ENCODE assay signal across 8 cellular contexts in genomic region chr12:19757317-19757877, GRCh38.
DNase-seq lines count a peak whose midpoint lies in the region; ATAC-seq and TF ChIP-seq lines count a peak whose summit lies in the region.

No MANE protein-coding gene starts in this region.

- intact Hi-C loops in activated naive CD4-positive, alpha-beta T cell treated with anti-CD3 and anti-CD28 coated beads for 36 hours (cut with micrococcal nuclease), result loop anchor here (5.0 to 10.0 kb wide), 2 partner anchors 137 to 620 kb away; no protein-coding TSS in a partner anchor

- no peak for DNase-seq in AG04450 (ENCODE audit: low read depth, low spot score)
- DNase-seq in NCI-H2196 treated with DMSO at 0.1 percent for 48 hours (lab: John Stamatoyannopoulos, UW; ENCODE audit: unreplicated experiment), result peak; percentile 44
- DNase-seq in dedifferentiated amniotic fluid mesenchymal stem cell (ENCODE audit: extremely low spot score), result peak; percentile 65
- DNase-seq in T-helper 2 cell treated with Interferon-gamma antibody and Interleukin-4, amounts not matched to agents 5 μg/mL and 100 μg/mL, for 36 hours (ENCODE audit: low spot score), result no peak
- DNase-seq in activated naive CD4-positive, alpha-beta T cell treated with anti-CD3 and anti-CD28 coated beads for 36 hours, result no peak

- H3K27ac ChIP-seq in AG04450 (ENCODE audit: low read depth, low read length), result no peak overlapping the region

- H3K4me1 Mint-ChIP-seq in nephron, result no peaks in the 10 kb centered on the region
- H3K4me1 Mint-ChIP-seq in T-helper 2 cell treated with Interferon-gamma antibody and Interleukin-4, amounts not matched to agents 5 μg/mL and 100 μg/mL, for 36 hours (ENCODE audit: low read depth), result peaks cover 5% of the 10 kb centered on the region
- no peaks in the 10 kb centered on the region for H3K4me1 Mint-ChIP-seq in activated naive CD4-positive, alpha-beta T cell treated with anti-CD3 and anti-CD28 coated beads for 36 hours (ENCODE audit: low read depth)

- H3K4me3 Mint-ChIP-seq in nephron, result no peak overlapping the region
- no peak overlapping the region for H3K4me3 Mint-ChIP-seq in T-helper 2 cell treated with Interferon-gamma antibody and Interleukin-4, amounts not matched to agents 5 μg/mL and 100 μg/mL, for 36 hours
- H3K4me3 Mint-ChIP-seq in activated naive CD4-positive, alpha-beta T cell treated with anti-CD3 and anti-CD28 coated beads for 36 hours, result no peak overlapping the region

- peak overlapping the region in 1 of 3 experiments; percentile 40 for H3K27ac Mint-ChIP-seq in nephron
- H3K27ac Mint-ChIP-seq in T-helper 2 cell treated with Interferon-gamma antibody and Interleukin-4, amounts not matched to agents 5 μg/mL and 100 μg/mL, for 36 hours, result no peak overlapping the region
- no peak overlapping the region for H3K27ac Mint-ChIP-seq in activated naive CD4-positive, alpha-beta T cell treated with anti-CD3 and anti-CD28 coated beads for 36 hours

- H3K9me3 Mint-ChIP-seq in nephron, result peaks cover 17% of the 10 kb centered on the region
- H3K9me3 Mint-ChIP-seq in T-helper 2 cell treated with Interferon-gamma antibody and Interleukin-4, amounts not matched to agents 5 μg/mL and 100 μg/mL, for 36 hours, result peaks cover 18% of the 10 kb centered on the region
- peaks cover 14% of the 10 kb centered on the region for H3K9me3 Mint-ChIP-seq in activated naive CD4-positive, alpha-beta T cell treated with anti-CD3 and anti-CD28 coated beads for 36 hours

- H3K36me3 Mint-ChIP-seq in nephron (ENCODE audit: low read depth), result no peaks in the 10 kb centered on the region
- no peaks in the 10 kb centered on the region for H3K36me3 Mint-ChIP-seq in T-helper 2 cell treated with Interferon-gamma antibody and Interleukin-4, amounts not matched to agents 5 μg/mL and 100 μg/mL, for 36 hours (ENCODE audit: low read depth)
- H3K36me3 Mint-ChIP-seq in activated naive CD4-positive, alpha-beta T cell treated with anti-CD3 and anti-CD28 coated beads for 36 hours (ENCODE audit: low read depth), result no peaks in the 10 kb centered on the region

- CTCF ChIA-PET in AG04450 (lab: Charles Lee), result interaction anchor here (0.6 to 3.4 kb wide), 14 partner anchors 10 to 792 kb away, joined by 3 to 27 read pairs (median 4); no protein-coding TSS in a partner anchor
- CTCF ChIA-PET in activated naive CD4-positive, alpha-beta T cell treated with anti-CD3 and anti-CD28 coated beads for 36 hours (lab: Charles Lee), result interaction anchor here (0.6 to 1.2 kb wide), 4 partner anchors 8 to 295 kb away, joined by 3 to 4 read pairs (median 4); no protein-coding TSS in a partner anchor

- H3K27me3 Mint-ChIP-seq in nephron (ENCODE audit: low read depth), result no peaks in the 10 kb centered on the region
- H3K27me3 Mint-ChIP-seq in T-helper 2 cell treated with Interferon-gamma antibody and Interleukin-4, amounts not matched to agents 5 μg/mL and 100 μg/mL, for 36 hours (ENCODE audit: low read depth), result no peaks in the 10 kb centered on the region
- no peaks in the 10 kb centered on the region for H3K27me3 Mint-ChIP-seq in activated naive CD4-positive, alpha-beta T cell treated with anti-CD3 and anti-CD28 coated beads for 36 hours (ENCODE audit: low read depth)

- no peaks in the 10 kb centered on the region for H3K27me3 ChIP-seq in AG04450 (ENCODE audit: control insufficient read depth, insufficient read depth, low read length)

- POLR2A ChIA-PET in AG04450 (lab: Yijun Ruan, JAX), result no interaction called here

- H3K4me3 ChIP-seq in AG04450 (ENCODE audit: low read depth, low read length), result no peak overlapping the region

- H3K9me3 ChIP-seq in AG04450 (ENCODE audit: control insufficient read depth, insufficient read depth, low read length), result no peaks in the 10 kb centered on the region

- TF ChIP-seq CTCF in AG04450 (IDR thresholded peaks at IDR 0.05; ENCODE audit: low read depth, low read length), result peak; percentile 75
- peak; percentile 75 to 79 (median 75) for TF ChIP-seq CTCF in nephron (IDR thresholded peaks at IDR 0.05; ENCODE audit: unreplicated experiment in 3 of 3)

- peak; percentile 50 for ATAC-seq in GM18909 (IDR thresholded peaks at IDR 0.05; ENCODE audit: poor library complexity, unreplicated experiment)
- ATAC-seq in HG03520 (IDR thresholded peaks at IDR 0.05; ENCODE audit: unreplicated experiment), result no peak

Comparison
In these comparisons a context has a peak if more than half of its experiments do, and no peak if none do; other contexts are left out.
1. DNase-seq: peak in NCI-H2196 treated with DMSO at 0.1 percent for 48 hours (single experiment) and dedifferentiated amniotic fluid mesenchymal stem cell (single experiment); none in AG04450 (single experiment), T-helper 2 cell treated with Interferon-gamma antibody and Interleukin-4, amounts not matched to agents 5 μg/mL and 100 μg/mL, for 36 hours (single experiment) and activated naive CD4-positive, alpha-beta T cell treated with anti-CD3 and anti-CD28 coated beads for 36 hours (single experiment).